Comparison of ENCODE assay signal across 10 cellular contexts in the genomic region with DNA sequence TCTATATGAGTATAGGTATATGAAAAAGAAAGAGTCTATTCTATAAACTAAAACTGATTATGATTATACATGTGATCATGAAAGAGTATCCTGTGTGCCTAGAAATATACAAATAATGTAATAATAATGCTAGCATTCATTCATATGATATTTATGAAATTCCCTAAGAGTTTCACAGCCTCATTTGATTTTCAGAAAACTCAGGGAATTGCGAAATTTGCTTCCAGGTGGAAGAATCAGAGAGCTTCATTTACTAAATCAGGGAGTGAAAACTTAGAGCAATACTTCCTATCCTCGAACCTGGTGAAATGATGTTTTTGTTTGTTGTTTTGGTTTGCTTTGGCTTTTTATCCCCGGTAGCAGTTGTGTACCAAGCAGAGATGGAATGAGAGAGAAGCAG.
"Had no signal": no experiment of that assay in that cellular context is flagged by ENCODE, and none has a peak within 500 bp of the region (broad histone marks: within the 10 kb centered on the region; RNA-seq: fewer than 3 reads in every experiment).

No MANE protein-coding gene starts in this region.

- DNase-seq: GM23248, GOT3, H7, H9, HCEC 1CT, HFFc6 had no signal

- H3K27ac ChIP-seq: GM23248 had no signal

- H3K9me3 ChIP-seq: HAP-1 had no signal

- H3K4me1 ChIP-seq: HAP-1 had no signal

- FAIRE-seq: H54 had no signal

- H3K9ac ChIP-seq: GM23248 had no signal

- H3K4me2 ChIP-seq: GM23338 had no signal

- H2AFZ ChIP-seq: GM23248, GM23338 had no signal

- H3K4me3 ChIP-seq: GM23248, GM23338, HAP-1 had no signal

- ATAC-seq: GM23338, HCT116 had no signal

- H3K27ac Mint-ChIP-seq: GM23338, H9, HFFc6 had no signal

- H3K36me3 ChIP-seq: HAP-1 had no signal

- H3K9me3 Mint-ChIP-seq: GM23338, H9, HFFc6 had no signal

- H3K4me3 Mint-ChIP-seq: GM23338, H9, HFFc6 had no signal
